In the genomic region with DNA sequence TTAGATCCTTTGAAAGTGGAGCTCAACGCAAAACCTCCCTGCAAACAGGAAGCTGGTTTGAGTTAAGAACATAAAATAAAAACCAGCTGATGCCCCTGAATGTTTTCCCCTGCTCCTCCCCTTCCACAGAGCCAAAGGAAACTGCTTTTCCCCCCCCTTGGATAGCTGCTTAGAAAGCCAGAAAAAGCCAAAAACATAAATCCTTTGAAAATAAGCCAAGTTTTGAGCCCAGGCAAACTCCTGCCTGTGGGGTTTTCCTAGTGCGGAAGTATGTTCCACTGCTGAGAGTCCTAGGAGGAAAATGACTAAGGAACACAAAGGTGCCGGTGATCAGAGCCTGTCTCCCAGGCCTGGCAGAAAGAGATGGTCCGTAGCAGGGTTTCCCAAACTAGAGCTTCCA, we compare ENCODE assay signal across 14 cellular contexts. TPM values are rescaled to one million over a fixed set of nuclear protein-coding genes. Genes with fewer than 3 reads are reported as not detected.
DNase-seq lines count a peak whose midpoint lies in the region; ATAC-seq and TF ChIP-seq lines count a peak whose summit lies in the region.
"Had no signal": no experiment of that assay in that cellular context is flagged by ENCODE, and none has a peak within 500 bp of the region (broad histone marks: within the 10 kb centered on the region; RNA-seq: fewer than 3 reads in every experiment).

No MANE protein-coding gene starts in this region.

- H3K27ac Mint-ChIP-seq in stimulated activated naive B cell treated with anti-CD40 and anti-IgM and Interleukin-4, amounts not matched to agents 10 μg/mL and 1 μg/mL and 100 μg/mL, for 72 hours = peak overlapping the region; percentile 42
- H3K27ac Mint-ChIP-seq in naive thymus-derived CD8-positive, alpha-beta T cell = peak overlapping the region in 4 of 10 donors; percentile 10 to 76 (median 54)

- H3K36me3 Mint-ChIP-seq in stimulated activated naive B cell treated with anti-CD40 and anti-IgM and Interleukin-4, amounts not matched to agents 10 μg/mL and 1 μg/mL and 100 μg/mL, for 72 hours = peaks cover 26 to 28% of the 10 kb centered on the region in 2 donors
- peaks cover 0 to 24% (median 7%) of the 10 kb centered on the region in 3 donors for H3K36me3 Mint-ChIP-seq in naive thymus-derived CD8-positive, alpha-beta T cell

- peaks cover 60 to 82% of the 10 kb centered on the region in 2 donors for H3K4me1 Mint-ChIP-seq in stimulated activated naive B cell treated with anti-CD40 and anti-IgM and Interleukin-4, amounts not matched to agents 10 μg/mL and 1 μg/mL and 100 μg/mL, for 72 hours
- peaks cover 19 to 37% (median 30%) of the 10 kb centered on the region in 4 donors for H3K4me1 Mint-ChIP-seq in naive thymus-derived CD8-positive, alpha-beta T cell

- no peak for TF ChIP-seq CTCF in astrocyte of the spinal cord (IDR thresholded peaks at IDR 0.05; ENCODE audit: low read depth, low read length)

- no peak overlapping the region for H3K4me3 Mint-ChIP-seq in stimulated activated naive B cell treated with anti-CD40 and anti-IgM and Interleukin-4, amounts not matched to agents 10 μg/mL and 1 μg/mL and 100 μg/mL, for 72 hours
- H3K4me3 Mint-ChIP-seq in naive thymus-derived CD8-positive, alpha-beta T cell = peak overlapping the region in 1 of 10 donors; percentile 12
- H3K4me3 Mint-ChIP-seq: activated T-cell treated with anti-CD3 and anti-CD28 coated beads, Interleukin-2, amount 50 U/mL, for 24 hours; IgD-negative memory B cell had no signal

- ATAC-seq in stimulated activated naive B cell treated with anti-CD40 and anti-IgM and Interleukin-4, amounts not matched to agents 10 μg/mL and 1 μg/mL and 100 μg/mL, for 72 hours (replicated peaks) = no peak
- ATAC-seq in naive thymus-derived CD8-positive, alpha-beta T cell = no peak
- ATAC-seq: left colon had no signal

- DNase-seq in EL = peak; percentile 69
- peak; percentile 62 for DNase-seq in astrocyte of the spinal cord (ENCODE audit: low read depth, low spot score)
- DNase-seq in hepatic stellate cell (ENCODE audit: low spot score) = peak; percentile 46
- DNase-seq in stimulated activated naive B cell treated with anti-CD40 and anti-IgM and Interleukin-4, amounts not matched to agents 10 μg/mL and 1 μg/mL and 100 μg/mL, for 72 hours = no peak
- DNase-seq in DMS153 treated with DMSO at 0.1 percent for 48 hours (lab: John Stamatoyannopoulos, UW; ENCODE audit: unreplicated experiment) = no peak
- DNase-seq in NCI-H526 (lab: John Stamatoyannopoulos, UW) = no peak
- DNase-seq in OCI-M2 (lab: John Stamatoyannopoulos, UW; ENCODE audit: unreplicated experiment) = no peak
- no peak for DNase-seq in naive thymus-derived CD8-positive, alpha-beta T cell
- DNase-seq: activated T-cell treated with anti-CD3 and anti-CD28 coated beads, Interleukin-2, amount 50 U/mL, for 24 hours; left colon; NCI-H774; T-helper 9 cell; testis had no signal

- in situ Hi-C loops in astrocyte of the spinal cord (cut with HindIII; ENCODE audit: low sequenced_read_pairs) = no loop called here

- H3K4me3 ChIP-seq in astrocyte of the spinal cord (ENCODE audit: low read depth, low read length) = no peak overlapping the region
- H3K4me3 ChIP-seq: testis had no signal

- peaks cover 2 to 4% of the 10 kb centered on the region in 2 donors for H3K9me3 Mint-ChIP-seq in stimulated activated naive B cell treated with anti-CD40 and anti-IgM and Interleukin-4, amounts not matched to agents 10 μg/mL and 1 μg/mL and 100 μg/mL, for 72 hours
- no peaks in the 10 kb centered on the region for H3K9me3 Mint-ChIP-seq in naive thymus-derived CD8-positive, alpha-beta T cell
- H3K9me3 Mint-ChIP-seq: activated T-cell treated with anti-CD3 and anti-CD28 coated beads, Interleukin-2, amount 50 U/mL, for 24 hours; IgD-negative memory B cell had no signal

- H3K27me3 Mint-ChIP-seq in stimulated activated naive B cell treated with anti-CD40 and anti-IgM and Interleukin-4, amounts not matched to agents 10 μg/mL and 1 μg/mL and 100 μg/mL, for 72 hours = no peaks in the 10 kb centered on the region
- no peaks in the 10 kb centered on the region for H3K27me3 Mint-ChIP-seq in naive thymus-derived CD8-positive, alpha-beta T cell
- H3K27me3 Mint-ChIP-seq: activated T-cell treated with anti-CD3 and anti-CD28 coated beads, Interleukin-2, amount 50 U/mL, for 24 hours; IgD-negative memory B cell had no signal

- POLR2A ChIA-PET in naive thymus-derived CD8-positive, alpha-beta T cell (lab: Charles Lee) = no interaction called here

RNA-seq across cellular contexts. Expression of a gene that starts 22.2 kb away (rescaled TPM):
- 10 to 100 TPM; 36.0 to 39.8 TPM for total RNA-seq in naive thymus-derived CD8-positive, alpha-beta T cell
- polyA plus RNA-seq in naive thymus-derived CD8-positive, alpha-beta T cell = 1 to 10 TPM; 1.5 to 4.0 (median 2.4) TPM

RNA-seq across cellular contexts. Expression of a gene that starts 31.4 kb away (rescaled TPM):
- total RNA-seq in naive thymus-derived CD8-positive, alpha-beta T cell = 10 to 100 TPM; 60.2 to 81.4 TPM
- 10 to 100 TPM; 19.1 to 22.6 (median 20.8) TPM for polyA plus RNA-seq in naive thymus-derived CD8-positive, alpha-beta T cell

RNA-seq across cellular contexts. Expression of a gene that starts 42.2 kb away (rescaled TPM):
- 10 to 100 TPM; 40.1 to 64.9 TPM for total RNA-seq in naive thymus-derived CD8-positive, alpha-beta T cell
- 1 to 10 TPM in 2 of 3 donors, under 1 TPM in 1; 0.82 to 2.9 (median 1.1) TPM for polyA plus RNA-seq in naive thymus-derived CD8-positive, alpha-beta T cell

Comparison
In these comparisons a context has a peak if more than half of its experiments do, and no peak if none do; other contexts are left out.
1. DNase-seq: peak in EL (single experiment), astrocyte of the spinal cord (single experiment) and hepatic stellate cell (single experiment); none in stimulated activated naive B cell treated with anti-CD40 and anti-IgM and Interleukin-4, amounts not matched to agents 10 μg/mL and 1 μg/mL and 100 μg/mL, for 72 hours (single experiment), DMS153 treated with DMSO at 0.1 percent for 48 hours (single experiment), NCI-H526 (0 of 2), OCI-M2 (single experiment) and naive thymus-derived CD8-positive, alpha-beta T cell (0 of 10).